7 cellular contexts compared by ENCODE assay signal in the genomic region with DNA sequence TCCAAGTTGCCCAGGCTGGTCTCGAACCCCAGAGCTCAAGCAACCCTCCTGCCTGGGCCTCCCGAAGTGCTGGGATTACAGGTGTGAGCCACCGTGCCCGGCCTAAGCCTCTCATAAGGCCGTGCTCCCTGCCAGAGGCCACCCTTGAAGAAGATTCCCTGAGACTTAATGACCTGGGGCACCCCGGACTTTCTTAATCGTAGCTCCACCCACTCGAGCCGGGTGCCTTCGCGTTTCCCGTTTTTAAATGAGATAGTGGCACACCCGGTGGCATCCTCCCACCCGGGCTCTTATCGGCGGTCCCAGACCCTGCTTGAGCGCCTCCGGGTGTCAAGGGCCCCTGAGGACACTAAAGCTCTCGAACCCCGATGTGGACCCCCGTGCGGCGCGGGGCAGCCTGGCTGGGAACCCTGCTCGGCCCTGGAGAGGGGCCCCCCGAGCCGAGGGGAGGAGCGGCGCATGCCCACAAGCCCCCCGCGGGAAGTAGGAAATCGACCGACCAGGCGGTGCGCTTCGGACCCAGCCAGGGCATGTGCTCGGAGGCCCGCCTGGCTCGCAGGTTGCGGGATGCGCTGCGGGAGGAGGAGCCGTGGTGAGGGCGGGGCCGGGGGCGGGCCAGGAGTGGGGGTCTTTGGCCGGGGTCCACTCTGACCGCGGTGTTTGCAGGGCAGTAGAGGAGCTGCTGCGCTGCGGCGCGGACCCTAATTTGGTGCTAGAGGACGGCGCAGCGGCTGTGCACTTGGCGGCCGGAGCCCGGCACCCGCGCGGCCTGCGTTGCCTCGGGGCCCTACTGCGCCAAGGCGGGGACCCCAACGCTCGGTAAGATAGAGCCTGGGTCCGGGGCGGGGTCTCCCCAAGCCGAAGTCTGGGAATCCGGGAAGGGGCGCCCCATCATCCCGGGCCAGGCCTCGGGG. TPM values are rescaled to one million over a fixed set of nuclear protein-coding genes. Genes with fewer than 3 reads are reported as not detected.
A peak's percentile ranks its signal among the peaks of the same experiment; 100 is the strongest.
DNase-seq lines count a peak whose midpoint lies in the region; ATAC-seq and TF ChIP-seq lines count a peak whose summit lies in the region.

A gene with protein sequence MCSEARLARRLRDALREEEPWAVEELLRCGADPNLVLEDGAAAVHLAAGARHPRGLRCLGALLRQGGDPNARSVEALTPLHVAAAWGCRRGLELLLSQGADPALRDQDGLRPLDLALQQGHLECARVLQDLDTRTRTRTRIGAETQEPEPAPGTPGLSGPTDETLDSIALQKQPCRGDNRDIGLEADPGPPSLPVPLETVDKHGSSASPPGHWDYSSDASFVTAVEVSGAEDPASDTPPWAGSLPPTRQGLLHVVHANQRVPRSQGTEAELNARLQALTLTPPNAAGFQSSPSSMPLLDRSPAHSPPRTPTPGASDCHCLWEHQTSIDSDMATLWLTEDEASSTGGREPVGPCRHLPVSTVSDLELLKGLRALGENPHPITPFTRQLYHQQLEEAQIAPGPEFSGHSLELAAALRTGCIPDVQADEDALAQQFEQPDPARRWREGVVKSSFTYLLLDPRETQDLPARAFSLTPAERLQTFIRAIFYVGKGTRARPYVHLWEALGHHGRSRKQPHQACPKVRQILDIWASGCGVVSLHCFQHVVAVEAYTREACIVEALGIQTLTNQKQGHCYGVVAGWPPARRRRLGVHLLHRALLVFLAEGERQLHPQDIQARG (plus strand): TSS at position 511 of the 914 bp plus-strand sequence. CDS start 20 bp downstream, at position 531.

- H3K27me3 ChIP-seq in HUES6 (ENCODE audit: control insufficient read depth, insufficient read depth, low read length) (peaks cover 12% of the 10 kb centered on the region; the same call in 1 of the 2 replicates), neural progenitor cell (peaks cover 18% of the 10 kb centered on the region)

- no peaks in the 10 kb centered on the region for H3K9me3 Mint-ChIP-seq in WTC11
- no peaks in the 10 kb centered on the region for H3K9me3 Mint-ChIP-seq in neural progenitor cell

- CTCF ChIA-PET in WTC11 (lab: Charles Lee) = interaction anchor here (0.6 to 5.3 kb wide), 25 partner anchors 8 to 324 kb away, joined by 3 to 29 read pairs (median 4); partner anchors contain the start of genes BABAM1, MRPL34, OCEL1 and USE1

- H3K27me3 Mint-ChIP-seq in WTC11 (ENCODE audit: low read depth) = peaks cover 6% of the 10 kb centered on the region
- peaks cover 10% of the 10 kb centered on the region for H3K27me3 Mint-ChIP-seq in neural progenitor cell (ENCODE audit: insufficient read depth, low read depth)

- TF ChIP-seq CTCF in GM12864 (IDR thresholded peaks at IDR 0.05; ENCODE audit: low read depth, low read length, missing control alignments) = no peak
- TF ChIP-seq CTCF in WTC11 (IDR thresholded peaks at IDR 0.05) = no peak
- TF ChIP-seq CTCF in neural progenitor cell (IDR thresholded peaks at IDR 0.05) = no peak

- H3F3A ChIP-seq in neural progenitor cell (ENCODE audit: low read depth) = peaks cover 25% of the 10 kb centered on the region

- H3K9me3 ChIP-seq in HUES6 (ENCODE audit: control insufficient read depth, insufficient read depth, low read depth, low read length) = peaks cover 5% of the 10 kb centered on the region; the same call in 1 of the 2 replicates
- H3K9me3 ChIP-seq in neural progenitor cell (ENCODE audit: low read depth) = no peaks in the 10 kb centered on the region

- DNase-seq in GM12864 (ENCODE audit: low read depth) (no peak), WTC11 (ENCODE audit: low spot score) (peak; percentile 68), erythroblast (lab: John Stamatoyannopoulos, UW) (peak; percentile 96 to 98), neural progenitor cell (ENCODE audit: low spot score) (peak; percentile 54), 8988T (no peak), NCI-H2081 (lab: John Stamatoyannopoulos, UW) (no peak)

- H2AFZ ChIP-seq in neural progenitor cell (replicated peaks) = peak within 1 kb of the TSS; percentile 58

- H3K27ac Mint-ChIP-seq in WTC11 = no peak within 1 kb of the TSS
- H3K27ac Mint-ChIP-seq in neural progenitor cell = no peak within 1 kb of the TSS

- H3K9ac ChIP-seq in HUES6 (ENCODE audit: low read length) (peak within 1 kb of the TSS; percentile 14), neural progenitor cell (no peak within 1 kb of the TSS)

- ATAC-seq in WTC11 = peak; percentile 35

- H3K27ac ChIP-seq in HUES6 (ENCODE audit: low read depth, low read length) (no peak within 1 kb of the TSS), neural progenitor cell (no peak within 1 kb of the TSS)

- no peaks in the 10 kb centered on the region for H3K79me2 ChIP-seq in neural progenitor cell (ENCODE audit: low read depth)

- H3K4me3 Mint-ChIP-seq in WTC11 (peak within 1 kb of the TSS; percentile 70), neural progenitor cell (peak within 1 kb of the TSS; percentile 86)

- no peaks in the 10 kb centered on the region for H4K20me1 ChIP-seq in neural progenitor cell (ENCODE audit: low read depth)

- POLR2A ChIA-PET in WTC11 (lab: Charles Lee) = interaction anchor here (1.0 to 2.7 kb wide), 4 partner anchors 14 to 66 kb away, joined by 4 to 13 read pairs (median 4); partner anchors contain the start of genes BABAM1, OCEL1 and USE1

- H3K4me3 ChIP-seq in GM12864 (ENCODE audit: low read depth, low read length) (peak within 1 kb of the TSS; percentile 73), HUES6 (ENCODE audit: low read depth, low read length) (peak within 1 kb of the TSS; percentile 44), neural progenitor cell (peak within 1 kb of the TSS; percentile 40)

- H3K4me2 ChIP-seq in neural progenitor cell = peak within 1 kb of the TSS; percentile 73

- peak; percentile 73 for TF ChIP-seq POLR2A in erythroblast (IDR thresholded peaks at IDR 0.05; ENCODE audit: low read length)

- H3K4me1 Mint-ChIP-seq in WTC11 (peaks cover 3% of the 10 kb centered on the region; the same call in 1 of the 2 replicates), neural progenitor cell (peaks cover 5% of the 10 kb centered on the region)

- H3K36me3 Mint-ChIP-seq in WTC11 (peaks cover 22% of the 10 kb centered on the region), neural progenitor cell (peaks cover 5% of the 10 kb centered on the region)

- H3K4me1 ChIP-seq in HUES6 (ENCODE audit: control insufficient read depth, insufficient read depth, low read length) (peaks cover 6% of the 10 kb centered on the region; the same call in 1 of the 2 replicates), neural progenitor cell (no peaks in the 10 kb centered on the region)

- H3K36me3 ChIP-seq in HUES6 (ENCODE audit: control insufficient read depth, insufficient read depth, low read length) (peaks cover 36% of the 10 kb centered on the region), neural progenitor cell (no peaks in the 10 kb centered on the region)

TF ChIP-seq in WTC11, 78 proteins besides CTCF, POLR2A, EP300 and RAD21:
- TF ChIP-seq NFYB (CRISPR knock-in tag; conservative IDR thresholded peaks at IDR 0.05; ENCODE audit: low read depth) (0 out of 2 replicates have a peak, but pooled peaks have one; percentile 15), CREM (CRISPR knock-in tag; IDR thresholded peaks at IDR 0.05) (no peak)
TF ChIP-seq in WTC11: peak in this region for 1.

RNA-seq across cellular contexts. Expression of the gene that starts here (rescaled TPM):
- total RNA-seq in WTC11 (2021) (9.1 to 12.9 TPM (median 10.2 TPM) in 3 replicates), neural progenitor cell (ENCODE audit: low replicate concordance) (2.3 and 3.3 TPM in 2 replicates)

Comparison
In these comparisons a context has a peak if more than half of its experiments do, and no peak if none do; other contexts are left out.
1. DNase-seq: peak in WTC11 (single experiment), erythroblast (2 of 2) and neural progenitor cell (single experiment); none in GM12864 (single experiment), 8988T (single experiment) and NCI-H2081 (0 of 2).
2. Peak in every context shown above with its lines, with median percentiles within 50 percentile points of each other: H3K4me3 ChIP-seq.